In the genomic region with DNA sequence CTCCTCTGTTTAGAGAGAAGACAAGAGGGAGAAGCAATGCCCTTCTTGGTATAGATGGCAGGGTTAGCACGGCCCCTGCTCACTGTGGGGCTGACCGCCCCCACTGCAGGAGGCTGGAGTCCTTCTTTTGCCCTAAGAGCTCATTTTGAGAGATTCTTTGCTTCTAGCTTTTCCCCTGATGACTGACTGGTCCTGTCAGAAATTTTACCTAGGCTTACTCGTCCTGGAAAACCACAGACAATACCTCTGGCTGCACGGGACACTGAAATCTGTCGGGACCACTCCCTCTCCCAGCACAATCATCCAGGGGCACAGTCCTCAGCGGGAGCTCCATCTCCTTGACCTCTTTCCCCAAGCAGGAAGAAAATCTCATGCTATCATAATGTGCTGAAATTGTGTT, we compare ENCODE assay signal across 26 cellular contexts.
"Had no signal": no experiment of that assay in that cellular context is flagged by ENCODE, and none has a peak within 500 bp of the region (broad histone marks: within the 10 kb centered on the region; RNA-seq: fewer than 3 reads in every experiment).

No MANE protein-coding gene starts in this region.

- H3K27me3 Mint-ChIP-seq: brain had no signal

- H3K9me3 Mint-ChIP-seq: activated B cell treated with CpG ODN at 0.5 μM for 24 hours; activated CD4-positive, alpha-beta memory T cell treated with anti-CD3 and anti-CD28 coated beads for 36 hours; activated CD4-positive, alpha-beta T cell treated with anti-CD3 and anti-CD28 coated beads, Interleukin-2, amount 10 ng/mL, durations not matched to agents 7 days and 5 days; activated naive CD4-positive, alpha-beta T cell treated with anti-CD3 and anti-CD28 coated beads, Interleukin-2, amount 50 U/mL, for 72 hours; activated naive CD8-positive, alpha-beta T cell treated with anti-CD3 and anti-CD28 coated beads, Interleukin-2, amount 50 U/mL, for 24 hours; activated T-cell treated with anti-CD3 and anti-CD28 coated beads, Interleukin-2, amount 50 U/mL, for 4 hours; T-cell had no signal

- DNase-seq: activated B cell treated with CpG ODN at 0.5 μM for 24 hours; activated CD4-positive, alpha-beta memory T cell treated with anti-CD3 and anti-CD28 coated beads for 36 hours; activated CD4-positive, alpha-beta T cell treated with anti-CD3 and anti-CD28 coated beads, Interleukin-2, amount 10 ng/mL, durations not matched to agents 7 days and 5 days; activated CD8-positive, alpha-beta memory T cell treated with anti-CD3 and anti-CD28 coated beads for 24 hours; activated effector memory CD4-positive, alpha-beta T cell treated with anti-CD3 and anti-CD28 coated beads, Interleukin-2, amount 50 U/mL, for 16 hours; activated naive CD4-positive, alpha-beta T cell treated with Interleukin-2 at 50 U/mL for 16 hours; activated naive CD8-positive, alpha-beta T cell treated with anti-CD3 and anti-CD28 coated beads, Interleukin-2, amount 50 U/mL, for 24 hours; activated T-cell treated with anti-CD3 and anti-CD28 coated beads, Interleukin-2, amount 50 U/mL, for 4 hours; amniotic stem cell; cerebellar nuclear complex; Karpas-422; NCI-H1105 treated with DMSO at 0.1 percent for 48 hours; NCI-H1436 treated with DMSO at 0.1 percent for 48 hours; NCI-H187 treated with DMSO at 0.1 percent for 48 hours; NCI-H2081 treated with DMSO at 0.1 percent for 48 hours; NCI-H446 treated with DMSO at 0.1 percent for 48 hours; NCI-H526; NCI-H774; SIG-M5; T-cell; T1000 had no signal

- H3K27ac ChIP-seq: cardiac muscle cell had no signal

- H3K4me3 ChIP-seq: cardiac muscle cell had no signal

- H3K27me3 ChIP-seq: cardiac muscle cell had no signal

- H3K27ac Mint-ChIP-seq: activated B cell treated with CpG ODN at 0.5 μM for 24 hours; activated CD4-positive, alpha-beta memory T cell treated with anti-CD3 and anti-CD28 coated beads for 36 hours; activated CD4-positive, alpha-beta T cell treated with anti-CD3 and anti-CD28 coated beads, Interleukin-2, amount 10 ng/mL, durations not matched to agents 7 days and 5 days; activated naive CD4-positive, alpha-beta T cell treated with anti-CD3 and anti-CD28 coated beads, Interleukin-2, amount 50 U/mL, for 72 hours; activated naive CD8-positive, alpha-beta T cell treated with anti-CD3 and anti-CD28 coated beads, Interleukin-2, amount 50 U/mL, for 24 hours; brain; T-cell had no signal

- H3K36me3 Mint-ChIP-seq: activated CD4-positive, alpha-beta memory T cell treated with anti-CD3 and anti-CD28 coated beads for 36 hours; activated naive CD4-positive, alpha-beta T cell treated with anti-CD3 and anti-CD28 coated beads, Interleukin-2, amount 50 U/mL, for 72 hours; T-cell had no signal

- H3K36me3 ChIP-seq: cardiac muscle cell had no signal

- H3K4me1 Mint-ChIP-seq: brain had no signal

- FAIRE-seq: astrocyte, TTC549 had no signal

- ATAC-seq: activated naive CD4-positive, alpha-beta T cell treated with anti-CD3 and anti-CD28 coated beads, Interleukin-2, amount 50 U/mL, for 72 hours; activated naive CD8-positive, alpha-beta T cell treated with anti-CD3 and anti-CD28 coated beads, Interleukin-2, amount 50 U/mL, for 24 hours; activated T-cell treated with anti-CD3 and anti-CD28 coated beads, Interleukin-2, amount 50 U/mL, for 4 hours; T-cell had no signal

- H3K4me3 Mint-ChIP-seq: activated B cell treated with CpG ODN at 0.5 μM for 24 hours; activated CD4-positive, alpha-beta memory T cell treated with anti-CD3 and anti-CD28 coated beads for 36 hours; activated CD4-positive, alpha-beta T cell treated with anti-CD3 and anti-CD28 coated beads, Interleukin-2, amount 10 ng/mL, durations not matched to agents 7 days and 5 days; activated naive CD8-positive, alpha-beta T cell treated with anti-CD3 and anti-CD28 coated beads, Interleukin-2, amount 50 U/mL, for 24 hours; activated T-cell treated with anti-CD3 and anti-CD28 coated beads, Interleukin-2, amount 50 U/mL, for 4 hours; brain; T-cell had no signal
